Comparison of ENCODE assay signal across 9 cellular contexts in genomic region chr10:5583525-5584175, GRCh38. TPM values are rescaled to one million over a fixed set of nuclear protein-coding genes. Genes with fewer than 3 reads are reported as not detected.
A peak's percentile ranks its signal among the peaks of the same experiment; 100 is the strongest.
DNase-seq lines count a peak whose midpoint lies in the region; ATAC-seq and TF ChIP-seq lines count a peak whose summit lies in the region.
"Had no signal": no experiment of that assay in that cellular context is flagged by ENCODE, and none has a peak within 500 bp of the region (broad histone marks: within the 10 kb centered on the region; RNA-seq: fewer than 3 reads in every experiment).

No MANE protein-coding gene starts in this region.

- peak overlapping the region; percentile 40 for H3K4me2 ChIP-seq in OCI-LY3 (ENCODE audit: low read length)

- peaks cover 44% of the 10 kb centered on the region for H3K27me3 Mint-ChIP-seq in activated CD8-positive, alpha-beta memory T cell treated with anti-CD3 and anti-CD28 coated beads, Interleukin-2, amount 10 ng/mL, durations not matched to agents 7 days and 5 days

- no peaks in the 10 kb centered on the region for H3K36me3 Mint-ChIP-seq in activated CD8-positive, alpha-beta memory T cell treated with anti-CD3 and anti-CD28 coated beads, Interleukin-2, amount 10 ng/mL, durations not matched to agents 7 days and 5 days

- peaks cover 7% of the 10 kb centered on the region for H4K20me1 ChIP-seq in OCI-LY3 (ENCODE audit: insufficient read depth, low read length)

- H3K4me3 ChIP-seq in OCI-LY3 (ENCODE audit: low read length): no peak overlapping the region
- H3K4me3 ChIP-seq in iPS-18c (ENCODE audit: insufficient read depth, low read depth, low read length): 0 out of 2 replicates have a peak overlapping the region, but pooled peaks have one; percentile 9

- peaks cover 2% of the 10 kb centered on the region for H3K36me3 ChIP-seq in OCI-LY3 (replicated peaks; ENCODE audit: low read depth, low read length)

- CTCF ChIA-PET in activated CD8-positive, alpha-beta memory T cell treated with anti-CD3 and anti-CD28 coated beads, Interleukin-2, amount 10 ng/mL, durations not matched to agents 7 days and 5 days (lab: Charles Lee): no interaction called here

- no peaks in the 10 kb centered on the region for H3K79me2 ChIP-seq in OCI-LY3 (ENCODE audit: low read length)

- no peaks in the 10 kb centered on the region for H3K9me3 Mint-ChIP-seq in activated CD8-positive, alpha-beta memory T cell treated with anti-CD3 and anti-CD28 coated beads, Interleukin-2, amount 10 ng/mL, durations not matched to agents 7 days and 5 days (ENCODE audit: low read depth)
- H3K9me3 Mint-ChIP-seq: central memory CD8-positive, alpha-beta T cell had no signal

- H2AFZ ChIP-seq in OCI-LY3 (ENCODE audit: low read depth, low read length): no peak overlapping the region

- H3K27me3 ChIP-seq in OCI-LY3 (ENCODE audit: low read depth, low read length): peaks cover 36% of the 10 kb centered on the region

- no peak overlapping the region for H3K27ac Mint-ChIP-seq in activated CD8-positive, alpha-beta memory T cell treated with anti-CD3 and anti-CD28 coated beads, Interleukin-2, amount 10 ng/mL, durations not matched to agents 7 days and 5 days

- DNase-seq in activated CD4-positive, alpha-beta T cell treated with anti-CD3 and anti-CD28 coated beads for 4 hours: no peak
- DNase-seq in activated CD8-positive, alpha-beta memory T cell treated with anti-CD3 and anti-CD28 coated beads, Interleukin-2, amount 10 ng/mL, durations not matched to agents 7 days and 5 days: no peak
- no peak for DNase-seq in activated CD4-positive, alpha-beta T cell treated with anti-CD3 and anti-CD28 coated beads, Interleukin-2, amount 50 U/mL, for 48 hours

- no peaks in the 10 kb centered on the region for H3K4me1 Mint-ChIP-seq in activated CD8-positive, alpha-beta memory T cell treated with anti-CD3 and anti-CD28 coated beads, Interleukin-2, amount 10 ng/mL, durations not matched to agents 7 days and 5 days
- H3K4me1 Mint-ChIP-seq: central memory CD8-positive, alpha-beta T cell had no signal

- H3K9me3 ChIP-seq in OCI-LY3 (ENCODE audit: insufficient read depth, low read length) (peaks cover 12% of the 10 kb centered on the region; the same call in 1 of the 2 replicates), iPS-18c (ENCODE audit: control insufficient read depth, insufficient read depth, low read length) (no peaks in the 10 kb centered on the region)

- H3K9ac ChIP-seq in OCI-LY3 (ENCODE audit: low read length): no peak overlapping the region

- H3K4me3 Mint-ChIP-seq in activated CD8-positive, alpha-beta memory T cell treated with anti-CD3 and anti-CD28 coated beads, Interleukin-2, amount 10 ng/mL, durations not matched to agents 7 days and 5 days: no peak overlapping the region
- H3K4me3 Mint-ChIP-seq: central memory CD8-positive, alpha-beta T cell had no signal

- TF ChIP-seq CTCF in OCI-LY3 (IDR thresholded peaks at IDR 0.05; ENCODE audit: low read depth, low read length): no peak

- no peak overlapping the region for H3K27ac ChIP-seq in OCI-LY3 (ENCODE audit: low read length)

- peaks cover 49% of the 10 kb centered on the region for H3K4me1 ChIP-seq in OCI-LY3 (ENCODE audit: low read length)

- peak; percentile 50 for ATAC-seq in GM18909 (IDR thresholded peaks at IDR 0.05; ENCODE audit: poor library complexity, unreplicated experiment)
- ATAC-seq in HG03342 (IDR thresholded peaks at IDR 0.05; ENCODE audit: unreplicated experiment): peak; percentile 53
- no peak for ATAC-seq in activated CD8-positive, alpha-beta memory T cell treated with anti-CD3 and anti-CD28 coated beads, Interleukin-2, amount 10 ng/mL, durations not matched to agents 7 days and 5 days
- ATAC-seq in HG02610 (IDR thresholded peaks at IDR 0.05; ENCODE audit: unreplicated experiment): no peak

RNA-seq across cellular contexts. Expression of gene CALML3, which starts 58.9 kb away (rescaled TPM):
- not detected for total RNA-seq in activated CD8-positive, alpha-beta memory T cell treated with anti-CD3 and anti-CD28 coated beads, Interleukin-2, amount 10 ng/mL, durations not matched to agents 7 days and 5 days

Comparison
In these comparisons a context has a peak if more than half of its experiments do, and no peak if none do; other contexts are left out.
1. ATAC-seq: peak in GM18909 (single experiment) and HG03342 (single experiment); none in activated CD8-positive, alpha-beta memory T cell treated with anti-CD3 and anti-CD28 coated beads, Interleukin-2, amount 10 ng/mL, durations not matched to agents 7 days and 5 days (single experiment) and HG02610 (single experiment).